In the genomic region with DNA sequence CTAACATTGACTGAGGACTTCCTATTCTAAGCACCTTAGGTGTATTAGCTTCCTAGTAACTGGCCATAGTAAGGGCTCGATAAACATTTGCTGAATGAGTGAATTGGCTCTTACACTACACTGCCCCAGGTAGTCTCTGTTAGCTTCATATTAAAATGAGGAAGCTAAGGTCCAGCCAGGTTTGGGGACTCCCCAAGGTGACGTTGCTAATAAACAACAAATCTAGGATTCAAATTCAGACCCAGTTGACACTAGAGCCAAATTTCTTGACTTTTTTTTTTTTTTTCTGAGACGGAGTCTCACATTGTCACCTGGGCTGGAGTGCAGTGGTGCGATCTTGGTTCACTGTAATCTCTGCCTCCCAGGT, we compare ENCODE assay signal across 17 cellular contexts. TPM values are rescaled to one million over a fixed set of nuclear protein-coding genes. Genes with fewer than 3 reads are reported as not detected.
DNase-seq lines count a peak whose midpoint lies in the region; TF ChIP-seq lines count a peak whose summit lies in the region.
"Had no signal": no experiment of that assay in that cellular context is flagged by ENCODE, and none has a peak within 500 bp of the region (broad histone marks: within the 10 kb centered on the region; RNA-seq: fewer than 3 reads in every experiment).

No MANE protein-coding gene starts in this region.

- H3K9me3 ChIP-seq in mammary epithelial cell (replicated peaks; ENCODE audit: insufficient read depth, low read length), result no peaks in the 10 kb centered on the region
- no peaks in the 10 kb centered on the region for H3K9me3 ChIP-seq in mesenchymal stem cell (ENCODE audit: control insufficient read depth, low read length)
- H3K9me3 ChIP-seq in neural progenitor cell (ENCODE audit: low read depth), result no peaks in the 10 kb centered on the region
- H3K9me3 ChIP-seq in right atrium auricular region, result no peaks in the 10 kb centered on the region
- H3K9me3 ChIP-seq: BLaER1, Caco-2 had no signal

- H3K79me2 ChIP-seq in mammary epithelial cell (ENCODE audit: insufficient read depth, low read length), result no peaks in the 10 kb centered on the region
- H3K79me2 ChIP-seq in neural progenitor cell (ENCODE audit: low read depth), result no peaks in the 10 kb centered on the region

- H3K27ac ChIP-seq in mammary epithelial cell (ENCODE audit: insufficient read depth, low read depth, low read length) (peak overlapping the region; percentile 41), epithelial cell of prostate (peak overlapping the region; percentile 76), mesenchymal stem cell (ENCODE audit: low read length, poor library complexity, severe bottlenecking) (peak overlapping the region; percentile 84), neural progenitor cell (no peak overlapping the region), right atrium auricular region (no peak overlapping the region)
- H3K27ac ChIP-seq: 22Rv1, BLaER1 had no signal

- CTCF ChIA-PET in mammary epithelial cell (lab: Charles Lee; ENCODE audit: low non-redundant PET), result no interaction called here
- CTCF ChIA-PET in MCF 10A (lab: Yijun Ruan, JAX), result interaction anchor here (0.6 kb wide), 1 partner anchor 463 kb away, joined by 6 read pairs; no protein-coding TSS in a partner anchor

- H3K27me3 ChIP-seq in mammary epithelial cell (ENCODE audit: insufficient read depth, low read length), result no peaks in the 10 kb centered on the region
- H3K27me3 ChIP-seq in mesenchymal stem cell (ENCODE audit: control insufficient read depth in 1 of 2, insufficient read depth in 1 of 2, low read length in 2 of 2), result peaks cover 0 to 86% of the 10 kb centered on the region in 2 experiments
- H3K27me3 ChIP-seq in neural progenitor cell, result no peaks in the 10 kb centered on the region
- no peaks in the 10 kb centered on the region for H3K27me3 ChIP-seq in right atrium auricular region
- H3K27me3 ChIP-seq: BLaER1 had no signal

- H3K27ac Mint-ChIP-seq in MCF 10A (ENCODE audit: low read depth, unreplicated experiment) (no peak overlapping the region), type B pancreatic cell (peak overlapping the region; percentile 84), neural progenitor cell (no peak overlapping the region)
- H3K27ac Mint-ChIP-seq: CD8-positive, alpha-beta memory T cell had no signal

- H2AK5ac ChIP-seq in mesenchymal stem cell (ENCODE audit: low read length, severe bottlenecking), result no peak overlapping the region

- WGBS in mammary epithelial cell (ENCODE audit: low coverage, missing lambda C conversion rate), result 95% methylated on average over 4 of the region's 4 CpGs
- WGBS in mesenchymal stem cell, result 93% methylated on average over 4 of the region's 4 CpGs

- dilution Hi-C loops in mammary epithelial cell (cut with HindIII; ENCODE audit: low sequenced_read_pairs), result no loop called here

- no peak overlapping the region for H2BK120ac ChIP-seq in mesenchymal stem cell (ENCODE audit: low read depth, low read length)

- H3K18ac ChIP-seq in mesenchymal stem cell (ENCODE audit: low read depth in 1 of 2, low read length in 2 of 2), result no peak overlapping the region

- no peaks in the 10 kb centered on the region for H3F3A ChIP-seq in neural progenitor cell (ENCODE audit: low read depth)

- H3K9me3 Mint-ChIP-seq in MCF 10A (ENCODE audit: unreplicated experiment) (no peaks in the 10 kb centered on the region), type B pancreatic cell (no peaks in the 10 kb centered on the region), neural progenitor cell (no peaks in the 10 kb centered on the region)
- H3K9me3 Mint-ChIP-seq: CD8-positive, alpha-beta memory T cell; H9 had no signal

- BruUV-seq in mammary epithelial cell (replicated peaks; lab: Mats Ljungman, UMichigan) (no TSS peak), MCF 10A (replicated peaks; lab: Mats Ljungman, UMichigan) (no TSS peak)

- no peak overlapping the region for H3K4me2 ChIP-seq in mammary epithelial cell (ENCODE audit: insufficient read depth, low read depth, low read length)
- H3K4me2 ChIP-seq in mesenchymal stem cell (ENCODE audit: low read length, poor library complexity, severe bottlenecking), result no peak overlapping the region
- no peak overlapping the region for H3K4me2 ChIP-seq in neural progenitor cell
- H3K4me2 ChIP-seq: BLaER1 had no signal

- no peak overlapping the region for H4K91ac ChIP-seq in mesenchymal stem cell (ENCODE audit: low read length)

- DNase-seq in mammary epithelial cell (no peak), MCF 10A (ENCODE audit: unreplicated experiment) (no peak), epithelial cell of prostate (ENCODE audit: low read depth, low spot score) (no peak), mesenchymal stem cell (no peak), type B pancreatic cell (ENCODE audit: extremely low spot score, unreplicated experiment) (no peak), neural progenitor cell (ENCODE audit: low spot score) (no peak), right atrium auricular region (ENCODE audit: low spot score) (no peak), NAMALWA (ENCODE audit: low spot score) (no peak)
- DNase-seq: Caco-2; CD8-positive, alpha-beta memory T cell; DND-41; GDM1; GOT3; H9 had no signal

- no peak overlapping the region for H2BK12ac ChIP-seq in mesenchymal stem cell (ENCODE audit: low read length in 2 of 2)

- no peak overlapping the region for H3K4me3 Mint-ChIP-seq in MCF 10A (ENCODE audit: unreplicated experiment)
- H3K4me3 Mint-ChIP-seq in type B pancreatic cell, result no peak overlapping the region
- no peak overlapping the region for H3K4me3 Mint-ChIP-seq in neural progenitor cell
- H3K4me3 Mint-ChIP-seq: CD8-positive, alpha-beta memory T cell; H9 had no signal

- H3K4me1 Mint-ChIP-seq in MCF 10A (ENCODE audit: insufficient read depth, unreplicated experiment) (peaks cover 15% of the 10 kb centered on the region), type B pancreatic cell (ENCODE audit: unreplicated experiment) (no peaks in the 10 kb centered on the region), neural progenitor cell (peaks cover 14% of the 10 kb centered on the region)
- H3K4me1 Mint-ChIP-seq: CD8-positive, alpha-beta memory T cell had no signal

- no peak overlapping the region for H4K8ac ChIP-seq in mesenchymal stem cell (ENCODE audit: low read length)

- H4K20me1 ChIP-seq in mammary epithelial cell (ENCODE audit: insufficient read depth, low read length) (no peaks in the 10 kb centered on the region), neural progenitor cell (ENCODE audit: low read depth) (no peaks in the 10 kb centered on the region)
- H4K20me1 ChIP-seq: BLaER1 had no signal

- H3K4me1 ChIP-seq in mammary epithelial cell (ENCODE audit: insufficient read depth, low read length), result peaks cover 11% of the 10 kb centered on the region
- H3K4me1 ChIP-seq in mesenchymal stem cell (ENCODE audit: control insufficient read depth, insufficient read depth, low read depth, low read length), result peaks cover 14% of the 10 kb centered on the region
- H3K4me1 ChIP-seq in neural progenitor cell, result no peaks in the 10 kb centered on the region
- H3K4me1 ChIP-seq in right atrium auricular region, result no peaks in the 10 kb centered on the region
- H3K4me1 ChIP-seq: BLaER1 had no signal

- H3K9ac ChIP-seq in mammary epithelial cell (ENCODE audit: insufficient read depth, low read length) (no peak overlapping the region), mesenchymal stem cell (ENCODE audit: low read length) (no peak overlapping the region), neural progenitor cell (no peak overlapping the region)
- H3K9ac ChIP-seq: BLaER1 had no signal

- H3K14ac ChIP-seq in mesenchymal stem cell (ENCODE audit: low read length in 2 of 2), result no peak overlapping the region

- H2BK15ac ChIP-seq in mesenchymal stem cell (ENCODE audit: low read depth, poor library complexity, severe bottlenecking), result no peak overlapping the region

- no peaks in the 10 kb centered on the region for H3K79me1 ChIP-seq in mesenchymal stem cell (replicated peaks; ENCODE audit: low read length, poor library complexity, severe bottlenecking)

- H3K23ac ChIP-seq in mesenchymal stem cell (ENCODE audit: low read length in 2 of 2), result no peak overlapping the region

- no peak overlapping the region for H2BK5ac ChIP-seq in mesenchymal stem cell (ENCODE audit: low read depth, low read length, poor library complexity, severe bottlenecking)

- H2AFZ ChIP-seq in mammary epithelial cell (ENCODE audit: low read depth, low read length) (no peak overlapping the region), mesenchymal stem cell (ENCODE audit: low read depth, low read length) (no peak overlapping the region), neural progenitor cell (replicated peaks) (no peak overlapping the region)

- no peaks in the 10 kb centered on the region for H3K36me3 ChIP-seq in mammary epithelial cell (ENCODE audit: insufficient read depth, low read length)
- H3K36me3 ChIP-seq in mesenchymal stem cell (ENCODE audit: control insufficient read depth in 1 of 2, insufficient read depth in 2 of 2, low read depth in 1 of 2, low read length in 2 of 2), result no peaks in the 10 kb centered on the region
- no peaks in the 10 kb centered on the region for H3K36me3 ChIP-seq in neural progenitor cell
- no peaks in the 10 kb centered on the region for H3K36me3 ChIP-seq in right atrium auricular region
- H3K36me3 ChIP-seq: BLaER1 had no signal

- TF ChIP-seq CTCF in mammary epithelial cell (conservative IDR thresholded peaks at IDR 0.05 in 1 of 2, IDR thresholded peaks at IDR 0.05 in 1 of 2; ENCODE audit: extremely low read depth in 1 of 2, insufficient read depth in 1 of 2, low read depth in 1 of 2, low read length in 2 of 2), result no peak
- no peak for TF ChIP-seq CTCF in MCF 10A (IDR thresholded peaks at IDR 0.05; ENCODE audit: unreplicated experiment)
- no peak for TF ChIP-seq CTCF in type B pancreatic cell (conservative IDR thresholded peaks at IDR 0.05)
- no peak for TF ChIP-seq CTCF in neural progenitor cell (IDR thresholded peaks at IDR 0.05)
- no peak for TF ChIP-seq CTCF in right atrium auricular region (IDR thresholded peaks at IDR 0.05)

- intact Hi-C loops in mammary epithelial cell (cut with micrococcal nuclease), result no loop called here
- intact Hi-C loops in MCF 10A (cut with micrococcal nuclease), result no loop called here

- no peak overlapping the region for H3K4ac ChIP-seq in mesenchymal stem cell (ENCODE audit: low read depth in 1 of 2, low read length in 2 of 2)

- H3K36me3 Mint-ChIP-seq in MCF 10A (ENCODE audit: insufficient read depth, unreplicated experiment), result no peaks in the 10 kb centered on the region
- no peaks in the 10 kb centered on the region for H3K36me3 Mint-ChIP-seq in type B pancreatic cell
- no peaks in the 10 kb centered on the region for H3K36me3 Mint-ChIP-seq in neural progenitor cell
- H3K36me3 Mint-ChIP-seq: CD8-positive, alpha-beta memory T cell had no signal

- in situ Hi-C loops in mammary epithelial cell (cut with MboI; ENCODE audit: low sequenced_read_pairs in 2 of 2), result no loop called here

- POLR2A ChIA-PET in MCF 10A (lab: Yijun Ruan, JAX), result interaction anchor here (0.6 to 1.7 kb wide), 2 partner anchors 13 to 111 kb away, joined by 3 to 5 read pairs; no protein-coding TSS in a partner anchor

- H3K27me3 Mint-ChIP-seq in MCF 10A (ENCODE audit: insufficient read depth, unreplicated experiment) (peaks cover 12% of the 10 kb centered on the region), type B pancreatic cell (peaks cover 33% of the 10 kb centered on the region), neural progenitor cell (ENCODE audit: insufficient read depth, low read depth) (peaks cover 8% of the 10 kb centered on the region)

- H3K4me3 ChIP-seq in mammary epithelial cell (replicated peaks in 1 of 3; ENCODE audit: insufficient read depth in 1 of 3, low read depth in 2 of 3, low read length in 3 of 3), result no peak overlapping the region
- H3K4me3 ChIP-seq in mesenchymal stem cell (ENCODE audit: insufficient read depth in 1 of 2, low read depth in 1 of 2, low read length in 2 of 2), result no peak overlapping the region
- no peak overlapping the region for H3K4me3 ChIP-seq in neural progenitor cell
- no peak overlapping the region for H3K4me3 ChIP-seq in right atrium auricular region
- H3K4me3 ChIP-seq: BLaER1 had no signal

RNA-seq across cellular contexts. Expression of gene ARHGAP40, which starts 16.2 kb away (rescaled TPM):
- total RNA-seq in mammary epithelial cell (1 to 10 TPM; 1.7 to 1.8 TPM), MCF 10A (2022) (not detected in 2 replicates), type B pancreatic cell (ENCODE audit: low replicate concordance) (1.7 and 1.9 TPM in 2 replicates), neural progenitor cell (ENCODE audit: low replicate concordance) (not detected in 2 replicates), right atrium auricular region (not detected)
- polyA plus RNA-seq in mammary epithelial cell, result 2.9 TPM
- not detected for polyA minus RNA-seq in mammary epithelial cell
- polyA plus RNA-seq in mesenchymal stem cell (2013, experiment 1 of 2), result not detected
- not detected for polyA plus RNA-seq in mesenchymal stem cell (2013, experiment 2 of 2)
- total RNA-seq: A673; CD8-positive, alpha-beta memory T cell had no signal
- polyA plus RNA-seq: CD8-positive, alpha-beta memory T cell had no signal

RNA-seq across cellular contexts. Expression of gene ADIG, which starts 36.8 kb away (rescaled TPM):
- not detected for total RNA-seq in mammary epithelial cell
- not detected for polyA plus RNA-seq in mammary epithelial cell
- not detected for polyA minus RNA-seq in mammary epithelial cell
- total RNA-seq in MCF 10A (2022), result not detected in 2 replicates
- polyA plus RNA-seq in mesenchymal stem cell (2013, experiment 1 of 2), result not detected
- polyA plus RNA-seq in mesenchymal stem cell (2013, experiment 2 of 2), result not detected
- total RNA-seq in type B pancreatic cell (ENCODE audit: low replicate concordance), result not detected in 2 replicates
- total RNA-seq in neural progenitor cell (ENCODE audit: low replicate concordance), result not detected in 2 replicates
- total RNA-seq in right atrium auricular region, result not detected
- total RNA-seq: A673; Caco-2; CD8-positive, alpha-beta memory T cell; H9 had no signal
- polyA plus RNA-seq: CD8-positive, alpha-beta memory T cell had no signal

Comparison
In these comparisons a context has a peak if more than half of its experiments do, and no peak if none do; other contexts are left out.
1. H3K27ac ChIP-seq: peak in mammary epithelial cell (single experiment), epithelial cell of prostate (single experiment) and mesenchymal stem cell (single experiment); none in neural progenitor cell (single experiment) and right atrium auricular region (0 of 2).